In genomic region chr6:166824880-166825250, GRCh38 we compare ENCODE assay signal across 9 cellular contexts.
"Had no signal": no experiment of that assay in that cellular context is flagged by ENCODE, and none has a peak within 500 bp of the region (broad histone marks: within the 10 kb centered on the region; RNA-seq: fewer than 3 reads in every experiment).

No MANE protein-coding gene starts in this region.

- DNase-seq: GM23248, GOT3, H9, HCEC 1CT, KBM-7 had no signal

- H3K4me1 Mint-ChIP-seq: H9 had no signal

- H3K27ac Mint-ChIP-seq: H9, IgD-negative memory B cell had no signal

- H3K9me3 Mint-ChIP-seq: H9 had no signal

- H2AFZ ChIP-seq: GM23248 had no signal

- H3K4me2 ChIP-seq: KMS-11 had no signal

- H3K27ac ChIP-seq: GM23248, HL-60, KMS-11 had no signal

- H3K4me3 Mint-ChIP-seq: H9, IgD-negative memory B cell had no signal

- H3K4me3 ChIP-seq: GM23248 had no signal

- FAIRE-seq: H54 had no signal

- H3K9ac ChIP-seq: GM23248, KMS-11 had no signal

- H3K27me3 Mint-ChIP-seq: IgD-negative memory B cell had no signal
